ENCODE assay signal across 8 cellular contexts in genomic region chr15:59751552-59752413, GRCh38.
DNase-seq lines count a peak whose midpoint lies in the region; ATAC-seq lines count a peak whose summit lies in the region.

No MANE protein-coding gene starts in this region.

- H3K4me3 Mint-ChIP-seq in activated CD8-positive, alpha-beta T cell treated with anti-CD3 and anti-CD28 coated beads, Interleukin-2, amount 10 ng/mL, durations not matched to agents 7 days and 5 days = no peak overlapping the region

- no peak overlapping the region for H3K4me3 ChIP-seq in Jurkat, Clone E6-1 (ENCODE audit: low read length)

- DNase-seq in DMS79 (lab: John Stamatoyannopoulos, UW) = peak; percentile 2
- DNase-seq in Jurkat, Clone E6-1 (ENCODE audit: low read depth, low spot score) = peak; percentile 90
- DNase-seq in activated CD8-positive, alpha-beta T cell treated with anti-CD3 and anti-CD28 coated beads, Interleukin-2, amount 10 ng/mL, durations not matched to agents 7 days and 5 days = no peak
- peak; percentile 2 for DNase-seq in kidney tubule cell (ENCODE audit: low spot score)
- DNase-seq in DMS153 treated with DMSO at 0.1 percent for 48 hours (lab: John Stamatoyannopoulos, UW; ENCODE audit: unreplicated experiment) = no peak

- no peak overlapping the region for H3K27ac Mint-ChIP-seq in activated CD8-positive, alpha-beta T cell treated with anti-CD3 and anti-CD28 coated beads, Interleukin-2, amount 10 ng/mL, durations not matched to agents 7 days and 5 days

- no peaks in the 10 kb centered on the region for H3K36me3 Mint-ChIP-seq in activated CD8-positive, alpha-beta T cell treated with anti-CD3 and anti-CD28 coated beads, Interleukin-2, amount 10 ng/mL, durations not matched to agents 7 days and 5 days (ENCODE audit: low read depth)

- CTCF ChIA-PET in activated CD8-positive, alpha-beta T cell treated with anti-CD3 and anti-CD28 coated beads, Interleukin-2, amount 10 ng/mL, durations not matched to agents 7 days and 5 days (lab: Charles Lee) = interaction anchor here (0.5 to 4.5 kb wide), 35 partner anchors 8 to 664 kb away, joined by 3 to 38 read pairs (median 4); no protein-coding TSS in a partner anchor

- H3K9me3 Mint-ChIP-seq in activated CD8-positive, alpha-beta T cell treated with anti-CD3 and anti-CD28 coated beads, Interleukin-2, amount 10 ng/mL, durations not matched to agents 7 days and 5 days (ENCODE audit: insufficient read depth) = no peaks in the 10 kb centered on the region

- H3K27me3 Mint-ChIP-seq in activated CD8-positive, alpha-beta T cell treated with anti-CD3 and anti-CD28 coated beads, Interleukin-2, amount 10 ng/mL, durations not matched to agents 7 days and 5 days (ENCODE audit: low read depth) = peaks cover 10% of the 10 kb centered on the region

- H3K4me1 Mint-ChIP-seq in activated CD8-positive, alpha-beta T cell treated with anti-CD3 and anti-CD28 coated beads, Interleukin-2, amount 10 ng/mL, durations not matched to agents 7 days and 5 days (ENCODE audit: low read depth) = peaks cover 4% of the 10 kb centered on the region

- POLR2A ChIA-PET in activated CD8-positive, alpha-beta T cell treated with anti-CD3 and anti-CD28 coated beads, Interleukin-2, amount 10 ng/mL, durations not matched to agents 7 days and 5 days (lab: Charles Lee) = interaction anchor here (1.4 kb wide), 1 partner anchor 63 kb away, joined by 4 read pairs; no protein-coding TSS in a partner anchor

- peak; percentile 90 for ATAC-seq in activated CD8-positive, alpha-beta T cell treated with anti-CD3 and anti-CD28 coated beads, Interleukin-2, amount 10 ng/mL, durations not matched to agents 7 days and 5 days
- ATAC-seq in GM19351 (IDR thresholded peaks at IDR 0.05; ENCODE audit: unreplicated experiment) = no peak
- no peak for ATAC-seq in HG03432 (IDR thresholded peaks at IDR 0.05; ENCODE audit: unreplicated experiment)
- ATAC-seq in HG02642 (IDR thresholded peaks at IDR 0.05; ENCODE audit: poor library complexity, unreplicated experiment) = no peak

Comparison
In these comparisons a context has a peak if more than half of its experiments do, and no peak if none do; other contexts are left out.
1. DNase-seq: peak in DMS79 (single experiment), Jurkat, Clone E6-1 (single experiment) and kidney tubule cell (single experiment); none in activated CD8-positive, alpha-beta T cell treated with anti-CD3 and anti-CD28 coated beads, Interleukin-2, amount 10 ng/mL, durations not matched to agents 7 days and 5 days (single experiment) and DMS153 treated with DMSO at 0.1 percent for 48 hours (single experiment).